In genomic region chr2:26847663-26848335, GRCh38 we compare ENCODE assay signal across 8 cellular contexts. TPM values are rescaled to one million over a fixed set of nuclear protein-coding genes. Genes with fewer than 3 reads are reported as not detected.
DNase-seq lines count a peak whose midpoint lies in the region; ATAC-seq, FAIRE-seq and TF ChIP-seq lines count a peak whose summit lies in the region.

Gene DPYSL5, plus strand, starts transcription at chr2:26848132. Its CDS starts 50,368 bp downstream, at chr2:26898500.

- 3% methylated on average over 10 of the region's 82 CpGs; no CpG with 5 or more reads in 1 of the 2 experiments for WGBS in H1 (ENCODE audit: extremely low coverage in 1 of 2, insufficient coverage in 1 of 2, insufficient read length in 1 of 2, insufficient replicate concordance in 2 of 2, low coverage in 1 of 2, low lambda C conversion rate in 2 of 2, missing lambda C conversion rate in 1 of 2), 2 experiments
- WGBS in ovary, 3 donors = 0 to 1% (median 0%) methylated on average over 44 to 82 of the region's 82 CpGs

- H2BK20ac ChIP-seq in H1 (ENCODE audit: low read length) = no peak within 1 kb of the TSS

- no peaks in the 10 kb centered on the region for H3K36me3 ChIP-seq in BLaER1 treated with 17β-estradiol and CSF1 and Interleukin-3, amounts not matched to agents 10 nM and 100 nM
- H3K36me3 ChIP-seq in SJCRH30 (no peaks in the 10 kb centered on the region), H1 (ENCODE audit: control insufficient read depth in 2 of 4, insufficient read depth in 4 of 4, low read length in 3 of 4) (no peaks in the 10 kb centered on the region), ovary (no peaks in the 10 kb centered on the region)

- no peak within 1 kb of the TSS for H2AK5ac ChIP-seq in H1 (ENCODE audit: low read depth, low read length)

- peak; percentile 45 to 60 for DNase-seq in SJCRH30
- peak; percentile 65 to 91 for DNase-seq in H1 (ENCODE audit: low read depth in 1 of 2, low spot score in 2 of 2)
- peak in 3 of 5 donors; percentile 20 to 40 (median 23) for DNase-seq in ovary
- no peak for DNase-seq in H54 (ENCODE audit: insufficient read length, low spot score)

- TF ChIP-seq POLR2A in H1 (IDR thresholded peaks at IDR 0.05; ENCODE audit: control extremely low read depth in 1 of 2, low read depth in 2 of 2, low read length in 2 of 2) (no peak), ovary (IDR thresholded peaks at IDR 0.05) (no peak), H54 (IDR thresholded peaks at IDR 0.05; ENCODE audit: low read depth, low read length) (no peak)

- H3K56ac ChIP-seq in H1 (replicated peaks; ENCODE audit: insufficient read length, low read depth, low read length) = no peak within 1 kb of the TSS

- peaks cover 16% of the 10 kb centered on the region; the same call in 1 of the 2 replicates for H3K23me2 ChIP-seq in H1 (ENCODE audit: low read depth, low read length)

- no peaks in the 10 kb centered on the region for H3K79me1 ChIP-seq in H1 (ENCODE audit: low read depth, low read length)

- no peak within 1 kb of the TSS for H4K5ac ChIP-seq in H1 (ENCODE audit: insufficient read length, low read depth, low read length)

- no peak within 1 kb of the TSS for H3K23ac ChIP-seq in H1 (ENCODE audit: insufficient read length)

- POLR2A ChIA-PET in H1 (lab: Charles Lee; ENCODE audit: partially characterized antibody) = interaction anchor here (1.3 to 2.2 kb wide), 2 partner anchors 95 to 202 kb away, joined by 4 to 10 read pairs; no protein-coding TSS in a partner anchor

- no peak within 1 kb of the TSS for H4K91ac ChIP-seq in H1 (replicated peaks; ENCODE audit: insufficient read length, low read length)

- TF ChIP-seq RAD21 in H1 (IDR thresholded peaks at IDR 0.05 in 1 of 2, conservative IDR thresholded peaks at IDR 0.05 in 1 of 2; ENCODE audit: low read depth in 2 of 2, low read length in 2 of 2) = no peak

- H3K4me1 ChIP-seq in BLaER1 treated with 17β-estradiol and CSF1 and Interleukin-3, amounts not matched to agents 10 nM and 100 nM = peaks cover 26 to 37% (median 36%) of the 10 kb centered on the region in 10 experiments
- H3K4me1 ChIP-seq in SJCRH30 = peaks cover 7% of the 10 kb centered on the region
- peaks cover 0 to 22% (median 8%) of the 10 kb centered on the region in 4 experiments; a peak in 4 of 7 replicates for H3K4me1 ChIP-seq in H1 (replicated peaks in 1 of 4; ENCODE audit: control insufficient read depth in 3 of 4, insufficient read depth in 4 of 4, low read length in 3 of 4)
- peaks cover 13% of the 10 kb centered on the region for H3K4me1 ChIP-seq in ovary (ENCODE audit: insufficient read depth)

- peaks cover 6 to 14% (median 14%) of the 10 kb centered on the region in 3 donors for H3K4me1 Mint-ChIP-seq in IgD-negative memory B cell

- H2AFZ ChIP-seq in H1 (ENCODE audit: low read length) = peak within 1 kb of the TSS; percentile 50; the same call in 1 of the 2 replicates

- peak within 1 kb of the TSS; percentile 10 to 65 (median 39); a peak in 17 of 22 replicates for H3K9ac ChIP-seq in BLaER1 treated with 17β-estradiol and CSF1 and Interleukin-3, amounts not matched to agents 10 nM and 100 nM
- H3K9ac ChIP-seq in H1 (replicated peaks in 1 of 4; ENCODE audit: extremely low read depth in 1 of 4, low read depth in 3 of 4, low read length in 3 of 4) = peak within 1 kb of the TSS in 3 of 4 experiments; percentile 34 to 56 (median 38); a peak in 3 of 7 replicates

- H4K8ac ChIP-seq in H1 (ENCODE audit: extremely low read depth, insufficient read depth, low read length) = peak within 1 kb of the TSS; percentile 82

- no peaks in the 10 kb centered on the region for H3K79me2 ChIP-seq in H1 (ENCODE audit: control insufficient read depth in 1 of 2, insufficient read depth in 2 of 2, low read length in 2 of 2)

- peak within 1 kb of the TSS in 2 of 3 donors; percentile 16 to 28 for H3K27ac Mint-ChIP-seq in IgD-negative memory B cell

- FAIRE-seq in H1 (lab: Jason Lieb, UNC) (no peak), H54 (lab: Jason Lieb, UNC) (no peak)

- CTCF ChIA-PET in H1 (lab: Charles Lee; ENCODE audit: partially characterized antibody) = interaction anchor here (0.6 to 14.4 kb wide), 12 partner anchors 24 to 177 kb away, joined by 3 to 235 read pairs (median 14); no protein-coding TSS in a partner anchor

- TF ChIP-seq EP300 in H1 (IDR thresholded peaks at IDR 0.05; ENCODE audit: borderline replicate concordance in 1 of 2, low read depth in 2 of 2, low read length in 2 of 2) (no peak), ovary (IDR thresholded peaks at IDR 0.05) (no peak)

- H3K4me3 ChIP-seq in BLaER1 treated with 17β-estradiol and CSF1 and Interleukin-3, amounts not matched to agents 10 nM and 100 nM = peak within 1 kb of the TSS; percentile 52 to 76 (median 66)
- H3K4me3 ChIP-seq in SJCRH30 (peak within 1 kb of the TSS; percentile 59), H1 (ENCODE audit: extremely low read depth in 1 of 4, insufficient read depth in 2 of 4, low read depth in 3 of 4, low read length in 4 of 4) (peak within 1 kb of the TSS; percentile 71 to 91 (median 76)), ovary (peak within 1 kb of the TSS; percentile 25)

- H3K4me2 ChIP-seq in BLaER1 treated with 17β-estradiol and CSF1 and Interleukin-3, amounts not matched to agents 10 nM and 100 nM = peak within 1 kb of the TSS; percentile 93 to 100 (median 98)
- peak within 1 kb of the TSS; percentile 86 to 92 for H3K4me2 ChIP-seq in H1 (ENCODE audit: insufficient read depth in 1 of 2, low read depth in 2 of 2, low read length in 2 of 2)

- H3K4ac ChIP-seq in H1 (replicated peaks; ENCODE audit: insufficient read length, low read depth, low read length) = no peak within 1 kb of the TSS

- no peak within 1 kb of the TSS for H2BK12ac ChIP-seq in H1 (ENCODE audit: low read depth, low read length)

- H3K14ac ChIP-seq in H1 (ENCODE audit: insufficient read length) = no peak within 1 kb of the TSS

- H3K9me3 ChIP-seq in BLaER1 treated with 17β-estradiol and CSF1 and Interleukin-3, amounts not matched to agents 10 nM and 100 nM (replicated peaks in 1 of 11) = no peaks in the 10 kb centered on the region
- H3K9me3 ChIP-seq in SJCRH30 (replicated peaks) (no peaks in the 10 kb centered on the region), H1 (ENCODE audit: insufficient read depth in 2 of 2, low read depth in 1 of 2, low read length in 1 of 2) (no peaks in the 10 kb centered on the region), ovary (no peaks in the 10 kb centered on the region)

- intact Hi-C loops in ovary (cut with DNase I) = loop anchor here (2.0 to 10.0 kb wide), 6 partner anchors 77 to 457 kb away; partner anchors contain the start of genes TRIM54 (in 2 of the 4) and UCN (in 1 of the 4)

- peaks cover 0 to 49% (median 40%) of the 10 kb centered on the region in 11 experiments; a peak in 19 of 22 replicates for H4K20me1 ChIP-seq in BLaER1 treated with 17β-estradiol and CSF1 and Interleukin-3, amounts not matched to agents 10 nM and 100 nM
- H4K20me1 ChIP-seq in H1 (replicated peaks in 1 of 2; ENCODE audit: control insufficient read depth in 1 of 2, insufficient read depth in 2 of 2, low read length in 2 of 2) = peaks cover 11 to 20% of the 10 kb centered on the region in 2 experiments

- H3K18ac ChIP-seq in H1 (ENCODE audit: extremely low read depth, low read length) = no peak within 1 kb of the TSS; the same call in 1 of the 2 replicates

- no peaks in the 10 kb centered on the region for H3K9me3 Mint-ChIP-seq in IgD-negative memory B cell

- no peak within 1 kb of the TSS for H2BK120ac ChIP-seq in H1 (replicated peaks; ENCODE audit: low read depth, low read length)

- no peak within 1 kb of the TSS for H2BK5ac ChIP-seq in H1 (ENCODE audit: low read depth, low read length)

- no peaks in the 10 kb centered on the region for H3K36me3 Mint-ChIP-seq in IgD-negative memory B cell

- peak within 1 kb of the TSS in 3 of 4 donors; percentile 72 to 80 (median 74) for H3K4me3 Mint-ChIP-seq in IgD-negative memory B cell

- H2BK15ac ChIP-seq in H1 (ENCODE audit: low read length) = no peak within 1 kb of the TSS

- H3K27ac ChIP-seq in BLaER1 treated with 17β-estradiol and CSF1 and Interleukin-3, amounts not matched to agents 10 nM and 100 nM = no peak within 1 kb of the TSS
- H3K27ac ChIP-seq in SJCRH30 = no peak within 1 kb of the TSS
- H3K27ac ChIP-seq in H1 (ENCODE audit: low read depth, low read length) = no peak within 1 kb of the TSS
- no peak within 1 kb of the TSS for H3K27ac ChIP-seq in ovary

- no peak for ATAC-seq in GM21786 (IDR thresholded peaks at IDR 0.05; ENCODE audit: unreplicated experiment)
- no peak for ATAC-seq in HG02642 (IDR thresholded peaks at IDR 0.05; ENCODE audit: poor library complexity, unreplicated experiment)

- TF ChIP-seq CTCF in H1 (IDR thresholded peaks at IDR 0.05; ENCODE audit: control extremely low read depth in 1 of 3, insufficient read depth in 1 of 3, low read depth in 1 of 3, low read length in 3 of 3) (peak in 1 of 3 experiments; percentile 10; a peak in 1 of 4 replicates), ovary (IDR thresholded peaks at IDR 0.05) (no peak)

- H3K27me3 Mint-ChIP-seq in IgD-negative memory B cell = peaks cover 39% of the 10 kb centered on the region

- H3K27me3 ChIP-seq in BLaER1 treated with 17β-estradiol and CSF1 and Interleukin-3, amounts not matched to agents 10 nM and 100 nM = peaks cover 79 to 85% (median 83%) of the 10 kb centered on the region in 11 experiments
- H3K27me3 ChIP-seq in SJCRH30 (peaks cover 22% of the 10 kb centered on the region), H1 (replicated peaks in 1 of 4; ENCODE audit: control insufficient read depth in 3 of 4, extremely low read depth in 1 of 4, insufficient read depth in 3 of 4, low read length in 3 of 4) (peaks cover 30 to 72% (median 55%) of the 10 kb centered on the region in 4 experiments), ovary (peaks cover 5% of the 10 kb centered on the region)

TF ChIP-seq in H1, 55 proteins besides CTCF, POLR2A, EP300 and RAD21 (continues in another document):
- TF ChIP-seq ZNF274 (IDR thresholded peaks at IDR 0.05; ENCODE audit: borderline replicate concordance, extremely low read depth, low read length) (no peak), CREB1 (IDR thresholded peaks at IDR 0.05) (peak; percentile 9; the same call in 1 of the 2 replicates), MAFK (IDR thresholded peaks at IDR 0.05; ENCODE audit: low read depth, low read length) (no peak), CBX8 (IDR thresholded peaks at IDR 0.05; ENCODE audit: borderline replicate concordance, low read depth, low read length) (no peak)

RNA-seq across cellular contexts. Expression of gene DPYSL5, which starts in this region (rescaled TPM):
- polyA plus RNA-seq in IgD-negative memory B cell (not detected), H1 (2011; rRNA removed) (11.9 and 14.1 TPM in 2 replicates), ovary (under 1 TPM; 0.05 to 0.16 TPM)
- 1.2 TPM in 2 replicates for total RNA-seq in SJCRH30 (2014; rRNA removed; shearing (Covaris generic))
- 16.3 and 16.4 TPM in 2 replicates for total RNA-seq in H1 (2021; fragmentation: NEBNext Ultra II Directional; extraction: Animal tissue kit (Norgen Biotek cat#: 25700))
- polyA plus RNA-seq in H1 (2011; cell fraction: cytosol; rRNA removed) = 12.9 TPM
- polyA plus RNA-seq in H1 (2011; cell fraction: nucleus; rRNA removed) = 13.3 TPM
- polyA plus RNA-seq in H1 (2012, experiment 1 of 2) = 16.3 to 19.4 TPM (median 17.9 TPM) in 4 replicates
- polyA plus RNA-seq in H1 (2012, experiment 2 of 2) = 14.1 TPM
- 2.7 TPM for polyA plus RNA-seq in H1 (2013, experiment 1 of 2)
- 2.9 TPM for polyA plus RNA-seq in H1 (2013, experiment 2 of 2)
- 32.4 and 35.8 TPM in 2 replicates for polyA minus RNA-seq in H1 (2011; rRNA and poly(A)+ RNA removed)
- 7.0 TPM for polyA minus RNA-seq in H1 (2011; cell fraction: cytosol; rRNA and poly(A)+ RNA removed)
- polyA minus RNA-seq in H1 (2011; cell fraction: nucleus; rRNA and poly(A)+ RNA removed) = 9.8 TPM
- under 1 TPM in 4 of 7 donors, not detected in 3; 0.11 to 0.78 (median 0.26) TPM for total RNA-seq in ovary

Comparison
In these comparisons a context has a peak if more than half of its experiments do, and no peak if none do; other contexts are left out.
1. Peak in DNase-seq and H3K4me3 ChIP-seq in ovary; RNA of the gene not detected or under 1 TPM.
2. H3K4me3 ChIP-seq: peak in every context shown above with its lines; median percentile 76 in H1; 66 in BLaER1 treated with 17β-estradiol and CSF1 and Interleukin-3, amounts not matched to agents 10 nM and 100 nM; 59 in SJCRH30; 25 in ovary.